20 cellular contexts compared by ENCODE assay signal in the genomic region with DNA sequence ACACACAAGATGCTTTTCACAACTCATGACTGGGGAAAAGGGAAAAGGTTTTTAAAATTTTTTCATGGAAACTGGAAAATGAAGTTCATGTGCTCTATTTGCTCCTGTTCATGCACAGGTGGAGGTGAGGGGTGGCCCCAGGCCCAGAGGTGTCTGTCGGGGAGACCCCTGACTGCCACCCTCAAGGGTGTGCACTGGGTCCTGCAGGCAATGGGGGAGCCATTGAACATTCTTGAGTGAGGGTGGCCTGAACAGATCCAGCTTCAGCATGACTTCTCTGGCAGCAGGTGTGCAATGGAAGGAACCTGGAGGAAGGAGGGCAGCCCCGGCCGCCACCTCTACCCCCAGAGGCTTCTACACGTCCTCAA.
DNase-seq lines count a peak whose midpoint lies in the region; ATAC-seq, FAIRE-seq and TF ChIP-seq lines count a peak whose summit lies in the region.
"Had no signal": no experiment of that assay in that cellular context is flagged by ENCODE, and none has a peak within 500 bp of the region (broad histone marks: within the 10 kb centered on the region; RNA-seq: fewer than 3 reads in every experiment).

No MANE protein-coding gene starts in this region.

- no peak for ATAC-seq in left ventricle myocardium superior
- ATAC-seq in heart left ventricle, result no peak
- no peak for ATAC-seq in upper lobe of left lung (ENCODE audit: low FRiP score in 2 of 2)

- H3K27me3 Mint-ChIP-seq in astrocyte (ENCODE audit: low read depth, unreplicated experiment), result no peaks in the 10 kb centered on the region

- H3K36me3 ChIP-seq in heart left ventricle (no peaks in the 10 kb centered on the region), astrocyte (ENCODE audit: insufficient read depth, low read length) (no peaks in the 10 kb centered on the region), kidney (ENCODE audit: control insufficient read depth in 1 of 2, insufficient read depth in 2 of 2, low read length in 2 of 2) (no peaks in the 10 kb centered on the region), upper lobe of left lung (no peaks in the 10 kb centered on the region), suprapubic skin (no peaks in the 10 kb centered on the region)
- H3K36me3 ChIP-seq: BLaER1, SJCRH30 had no signal

- H2AFZ ChIP-seq in astrocyte (ENCODE audit: low read depth, low read length), result no peak overlapping the region

- H3K36me3 Mint-ChIP-seq in astrocyte (ENCODE audit: low read depth, unreplicated experiment), result no peaks in the 10 kb centered on the region
- H3K36me3 Mint-ChIP-seq: CD4-positive, CD25-positive, alpha-beta regulatory T cell had no signal

- H3K4me3 Mint-ChIP-seq in astrocyte (ENCODE audit: unreplicated experiment), result peak overlapping the region; percentile 50
- H3K4me3 Mint-ChIP-seq: CD4-positive, CD25-positive, alpha-beta regulatory T cell had no signal

- H3K27ac Mint-ChIP-seq in astrocyte (ENCODE audit: unreplicated experiment), result peak overlapping the region; percentile 95
- H3K27ac Mint-ChIP-seq: CD4-positive, CD25-positive, alpha-beta regulatory T cell had no signal

- no peaks in the 10 kb centered on the region for H3K79me2 ChIP-seq in astrocyte (ENCODE audit: insufficient read depth, low read length)

- peaks cover 28% of the 10 kb centered on the region for H3K4me1 Mint-ChIP-seq in astrocyte (ENCODE audit: low read depth, unreplicated experiment)

- H3K27me3 ChIP-seq in heart left ventricle (peaks cover 0 to 6% (median 0%) of the 10 kb centered on the region in 9 donors), astrocyte (ENCODE audit: insufficient read depth, low read length) (no peaks in the 10 kb centered on the region), upper lobe of left lung (no peaks in the 10 kb centered on the region), suprapubic skin (peaks cover 9% of the 10 kb centered on the region)
- H3K27me3 ChIP-seq: BLaER1 had no signal

- H3K27ac ChIP-seq in heart left ventricle (no peak overlapping the region), astrocyte (ENCODE audit: low read depth, low read length) (peak overlapping the region; percentile 43), kidney (ENCODE audit: low read depth in 2 of 2, low read length in 2 of 2) (no peak overlapping the region), upper lobe of left lung (no peak overlapping the region), suprapubic skin (no peak overlapping the region)
- H3K27ac ChIP-seq: BLaER1, RWPE1, SJCRH30 had no signal

- WGBS in heart left ventricle, 4 donors, result 88 to 94% (median 91%) methylated on average over 1 to 4 of the region's 4 CpGs
- WGBS in upper lobe of left lung, 2 donors, result 80 to 85% methylated on average over 3 to 4 of the region's 4 CpGs
- 69% methylated on average over 3 of the region's 4 CpGs for WGBS in suprapubic skin

- FAIRE-seq in astrocyte (lab: Jason Lieb, UNC) (no peak), kidney (lab: Jason Lieb, UNC) (no peak)

- no peaks in the 10 kb centered on the region for H3K9me3 Mint-ChIP-seq in astrocyte (ENCODE audit: unreplicated experiment)

- intact Hi-C loops in left ventricle myocardium superior (cut with micrococcal nuclease), result no loop called here
- intact Hi-C loops in heart left ventricle (cut with DNase I), result no loop called here
- intact Hi-C loops in kidney (cut with DNase I), result no loop called here

- no peak for TF ChIP-seq EP300 in upper lobe of left lung (IDR thresholded peaks at IDR 0.05)
- no peak for TF ChIP-seq EP300 in suprapubic skin (IDR thresholded peaks at IDR 0.05)

- no peak for TF ChIP-seq CTCF in heart left ventricle (IDR thresholded peaks at IDR 0.05)
- no peak for TF ChIP-seq CTCF in astrocyte (IDR thresholded peaks at IDR 0.05; ENCODE audit: insufficient read depth, low read depth, low read length)
- no peak for TF ChIP-seq CTCF in kidney (IDR thresholded peaks at IDR 0.05; ENCODE audit: borderline replicate concordance, extremely low read depth, insufficient read depth)
- TF ChIP-seq CTCF in upper lobe of left lung (IDR thresholded peaks at IDR 0.05), result no peak
- TF ChIP-seq CTCF in suprapubic skin (IDR thresholded peaks at IDR 0.05), result no peak

- H3K9ac ChIP-seq in astrocyte (ENCODE audit: low read length) (peak overlapping the region; percentile 23), kidney (ENCODE audit: low read length in 2 of 2) (no peak overlapping the region)
- H3K9ac ChIP-seq: BLaER1 had no signal

- DNase-seq in left ventricle myocardium superior (peak; percentile 10), heart left ventricle (no peak), astrocyte (ENCODE audit: low read depth) (no peak), kidney (peak; percentile 35), KG1 (lab: John Stamatoyannopoulos, UW) (no peak), upper lobe of left lung (no peak), NCI-H1417 treated with DMSO at 0.1 percent for 48 hours (lab: John Stamatoyannopoulos, UW) (no peak), suprapubic skin (ENCODE audit: low spot score in 2 of 2) (no peak)
- DNase-seq: CD4-positive, CD25-positive, alpha-beta regulatory T cell; DMS153; Karpas-422; NCI-H1092 treated with DMSO at 0.1 percent for 48 hours; NCI-H1436 treated with DMSO at 0.1 percent for 48 hours; NCI-H1930; NCI-H2107; NCI-H446; NCI-H526; SJCRH30 had no signal

- peak overlapping the region; percentile 32 for H3K4me2 ChIP-seq in astrocyte (ENCODE audit: low read length)
- H3K4me2 ChIP-seq: BLaER1 had no signal

- H4K20me1 ChIP-seq in astrocyte (ENCODE audit: insufficient read depth, low read length), result no peaks in the 10 kb centered on the region
- H4K20me1 ChIP-seq: BLaER1 had no signal

- no peak for TF ChIP-seq POLR2A in heart left ventricle (IDR thresholded peaks at IDR 0.05)
- no peak for TF ChIP-seq POLR2A in upper lobe of left lung (IDR thresholded peaks at IDR 0.05)
- no peak for TF ChIP-seq POLR2A in suprapubic skin (IDR thresholded peaks at IDR 0.05)

- H3K4me3 ChIP-seq in heart left ventricle, result no peak overlapping the region
- no peak overlapping the region for H3K4me3 ChIP-seq in astrocyte (ENCODE audit: insufficient read depth, low read depth, low read length)
- no peak overlapping the region for H3K4me3 ChIP-seq in kidney (ENCODE audit: low read length in 2 of 2)
- H3K4me3 ChIP-seq in upper lobe of left lung, result no peak overlapping the region
- no peak overlapping the region for H3K4me3 ChIP-seq in suprapubic skin
- H3K4me3 ChIP-seq: BLaER1, SJCRH30 had no signal

- H3K4me1 ChIP-seq in heart left ventricle, result peaks cover 0 to 9% (median 0%) of the 10 kb centered on the region in 12 donors
- peaks cover 29% of the 10 kb centered on the region for H3K4me1 ChIP-seq in astrocyte (ENCODE audit: insufficient read depth, low read length)
- no peaks in the 10 kb centered on the region for H3K4me1 ChIP-seq in kidney (ENCODE audit: control insufficient read depth in 1 of 2, insufficient read depth in 1 of 2, low read depth in 1 of 2, low read length in 2 of 2)
- no peaks in the 10 kb centered on the region for H3K4me1 ChIP-seq in upper lobe of left lung
- no peaks in the 10 kb centered on the region for H3K4me1 ChIP-seq in suprapubic skin
- H3K4me1 ChIP-seq: SJCRH30 had no signal

- no peaks in the 10 kb centered on the region for H3K9me3 ChIP-seq in heart left ventricle
- H3K9me3 ChIP-seq in astrocyte (ENCODE audit: insufficient read depth, low read depth, low read length), result no peaks in the 10 kb centered on the region
- H3K9me3 ChIP-seq in kidney (ENCODE audit: control insufficient read depth in 1 of 2, low read length in 2 of 2), result no peaks in the 10 kb centered on the region
- no peaks in the 10 kb centered on the region for H3K9me3 ChIP-seq in upper lobe of left lung
- H3K9me3 ChIP-seq in suprapubic skin, result no peaks in the 10 kb centered on the region
- H3K9me3 ChIP-seq: BLaER1, SJCRH30 had no signal

Comparison
In these comparisons a context has a peak if more than half of its experiments do, and no peak if none do; other contexts are left out.
1. DNase-seq: peak in left ventricle myocardium superior (single experiment) and kidney (single experiment); none in heart left ventricle (0 of 5), astrocyte (single experiment), KG1 (single experiment), upper lobe of left lung (0 of 2), NCI-H1417 treated with DMSO at 0.1 percent for 48 hours (single experiment) and suprapubic skin (0 of 2).